Comparison of ENCODE assay signal across 8 cellular contexts in genomic region chr11:43358308-43358669, GRCh38. TPM values are rescaled to one million over a fixed set of nuclear protein-coding genes. Genes with fewer than 3 reads are reported as not detected.
DNase-seq lines count a peak whose midpoint lies in the region; ATAC-seq and TF ChIP-seq lines count a peak whose summit lies in the region.

No MANE protein-coding gene starts in this region.

- no peak for TF ChIP-seq EP300 in suprapubic skin (IDR thresholded peaks at IDR 0.05)

- H3K27me3 ChIP-seq in iPS-20b (ENCODE audit: insufficient read depth, low read length) (no peaks in the 10 kb centered on the region), suprapubic skin (no peaks in the 10 kb centered on the region)

- DNase-seq in activated T-cell treated with anti-CD3 and anti-CD28 coated beads, Interleukin-2, amount 50 U/mL, for 24 hours = no peak
- no peak for DNase-seq in activated T-cell treated with anti-CD3 and anti-CD28 coated beads for 4 hours
- no peak for DNase-seq in activated T-helper 2 cell treated with anti-CD3 and anti-CD28 coated beads, Interferon-gamma antibody, Interleukin-2, Interleukin-4, amounts not matched to agents 10 μg/mL and 5 μg/mL and 100 μg/mL, durations not matched to agents 14 hours and 24 hours and 36 hours (ENCODE audit: low spot score)
- no peak for DNase-seq in suprapubic skin (ENCODE audit: low spot score in 2 of 2)
- DNase-seq in DMS 273 (lab: John Stamatoyannopoulos, UW; ENCODE audit: unreplicated experiment) = no peak
- DNase-seq in hypothalamus (lab: John Stamatoyannopoulos, UW) = no peak

- H3K9me3 ChIP-seq in iPS-20b (ENCODE audit: insufficient read depth, low read depth, low read length) (no peaks in the 10 kb centered on the region), suprapubic skin (no peaks in the 10 kb centered on the region)

- H3K36me3 ChIP-seq in iPS-20b (ENCODE audit: insufficient read depth, low read depth, low read length) = no peaks in the 10 kb centered on the region
- no peaks in the 10 kb centered on the region for H3K36me3 ChIP-seq in suprapubic skin

- peak overlapping the region; percentile 95 for H3K9ac ChIP-seq in iPS-20b (ENCODE audit: low read depth, low read length)

- intact Hi-C loops in activated T-helper 2 cell treated with anti-CD3 and anti-CD28 coated beads, Interferon-gamma antibody, Interleukin-2, Interleukin-4, amounts not matched to agents 10 μg/mL and 5 μg/mL and 100 μg/mL, durations not matched to agents 14 hours and 24 hours and 36 hours (cut with micrococcal nuclease) = loop anchor here (1.0 to 2.0 kb wide), 4 partner anchors 39 to 473 kb away; no protein-coding TSS in a partner anchor

- peaks cover 45% of the 10 kb centered on the region for H3K4me1 Mint-ChIP-seq in activated T-cell treated with anti-CD3 and anti-CD28 coated beads, Interleukin-2, amount 50 U/mL, for 24 hours (ENCODE audit: low read depth)
- peaks cover 36% of the 10 kb centered on the region for H3K4me1 Mint-ChIP-seq in activated T-helper 2 cell treated with anti-CD3 and anti-CD28 coated beads, Interferon-gamma antibody, Interleukin-2, Interleukin-4, amounts not matched to agents 10 μg/mL and 5 μg/mL and 100 μg/mL, durations not matched to agents 14 hours and 24 hours and 36 hours (ENCODE audit: low read depth)

- no peak for TF ChIP-seq CTCF in suprapubic skin (IDR thresholded peaks at IDR 0.05)

- TF ChIP-seq POLR2A in suprapubic skin (IDR thresholded peaks at IDR 0.05) = no peak

- no peak for ATAC-seq in GM18873 (IDR thresholded peaks at IDR 0.05; ENCODE audit: low FRiP score, unreplicated experiment)

- WGBS in suprapubic skin = 3% methylated on average over 7 of the region's 7 CpGs

- H3K27me3 Mint-ChIP-seq in activated T-cell treated with anti-CD3 and anti-CD28 coated beads, Interleukin-2, amount 50 U/mL, for 24 hours = no peaks in the 10 kb centered on the region
- no peaks in the 10 kb centered on the region for H3K27me3 Mint-ChIP-seq in activated T-helper 2 cell treated with anti-CD3 and anti-CD28 coated beads, Interferon-gamma antibody, Interleukin-2, Interleukin-4, amounts not matched to agents 10 μg/mL and 5 μg/mL and 100 μg/mL, durations not matched to agents 14 hours and 24 hours and 36 hours (ENCODE audit: low read depth)

- peak overlapping the region; percentile 97 for H3K27ac Mint-ChIP-seq in activated T-cell treated with anti-CD3 and anti-CD28 coated beads, Interleukin-2, amount 50 U/mL, for 24 hours
- peak overlapping the region; percentile 97 for H3K27ac Mint-ChIP-seq in activated T-helper 2 cell treated with anti-CD3 and anti-CD28 coated beads, Interferon-gamma antibody, Interleukin-2, Interleukin-4, amounts not matched to agents 10 μg/mL and 5 μg/mL and 100 μg/mL, durations not matched to agents 14 hours and 24 hours and 36 hours

- H3K36me3 Mint-ChIP-seq in activated T-cell treated with anti-CD3 and anti-CD28 coated beads, Interleukin-2, amount 50 U/mL, for 24 hours (ENCODE audit: low read depth) = peaks cover 39% of the 10 kb centered on the region
- peaks cover 16% of the 10 kb centered on the region for H3K36me3 Mint-ChIP-seq in activated T-helper 2 cell treated with anti-CD3 and anti-CD28 coated beads, Interferon-gamma antibody, Interleukin-2, Interleukin-4, amounts not matched to agents 10 μg/mL and 5 μg/mL and 100 μg/mL, durations not matched to agents 14 hours and 24 hours and 36 hours (ENCODE audit: low read depth)

- H3K27ac ChIP-seq in iPS-20b (ENCODE audit: low read length) (peak overlapping the region; percentile 11), suprapubic skin (peak overlapping the region; percentile 93)

- H3K4me1 ChIP-seq in iPS-20b (ENCODE audit: insufficient read depth, low read length) = peaks cover 19% of the 10 kb centered on the region
- peaks cover 23% of the 10 kb centered on the region for H3K4me1 ChIP-seq in suprapubic skin

- no peaks in the 10 kb centered on the region for H3K9me3 Mint-ChIP-seq in activated T-cell treated with anti-CD3 and anti-CD28 coated beads, Interleukin-2, amount 50 U/mL, for 24 hours
- no peaks in the 10 kb centered on the region for H3K9me3 Mint-ChIP-seq in activated T-helper 2 cell treated with anti-CD3 and anti-CD28 coated beads, Interferon-gamma antibody, Interleukin-2, Interleukin-4, amounts not matched to agents 10 μg/mL and 5 μg/mL and 100 μg/mL, durations not matched to agents 14 hours and 24 hours and 36 hours

- H3K4me3 Mint-ChIP-seq in activated T-cell treated with anti-CD3 and anti-CD28 coated beads, Interleukin-2, amount 50 U/mL, for 24 hours = peak overlapping the region; percentile 95
- peak overlapping the region; percentile 98 for H3K4me3 Mint-ChIP-seq in activated T-helper 2 cell treated with anti-CD3 and anti-CD28 coated beads, Interferon-gamma antibody, Interleukin-2, Interleukin-4, amounts not matched to agents 10 μg/mL and 5 μg/mL and 100 μg/mL, durations not matched to agents 14 hours and 24 hours and 36 hours (ENCODE audit: low read depth)

- H3K4me3 ChIP-seq in iPS-20b (ENCODE audit: low read length) = peak overlapping the region; percentile 95
- peak overlapping the region; percentile 99 for H3K4me3 ChIP-seq in suprapubic skin

RNA-seq across cellular contexts. Expression of gene TTC17, which starts 0.4 kb away (rescaled TPM):
- total RNA-seq in activated T-helper 2 cell treated with anti-CD3 and anti-CD28 coated beads, Interferon-gamma antibody, Interleukin-2, Interleukin-4, amounts not matched to agents 10 μg/mL and 5 μg/mL and 100 μg/mL, durations not matched to agents 14 hours and 24 hours and 36 hours = 63.5 and 76.1 TPM in 2 replicates
- 100 to 1,000 TPM in 2 of 4 donors, 10 to 100 TPM in 2; 65.8 to 280 (median 106) TPM for total RNA-seq in suprapubic skin

RNA-seq across cellular contexts. Expression of gene API5, which starts 46.5 kb away (rescaled TPM):
- total RNA-seq in activated T-helper 2 cell treated with anti-CD3 and anti-CD28 coated beads, Interferon-gamma antibody, Interleukin-2, Interleukin-4, amounts not matched to agents 10 μg/mL and 5 μg/mL and 100 μg/mL, durations not matched to agents 14 hours and 24 hours and 36 hours = 158 and 164 TPM in 2 replicates
- 10 to 100 TPM; 50.1 to 69.7 (median 61.9) TPM for total RNA-seq in suprapubic skin
